In genomic region chr3:16265455-16265786, GRCh38 we compare ENCODE assay signal across 8 cellular contexts. TPM values are rescaled to one million over a fixed set of nuclear protein-coding genes. Genes with fewer than 3 reads are reported as not detected.
DNase-seq lines count a peak whose midpoint lies in the region; ATAC-seq, FAIRE-seq and TF ChIP-seq lines count a peak whose summit lies in the region.

No MANE protein-coding gene starts in this region.

- DNase-seq in Calu3, result no peak
- DNase-seq in RWPE2 (ENCODE audit: low spot score), result no peak
- DNase-seq in pancreas, result no peak
- no peak for DNase-seq in stimulated activated CD4-positive, alpha-beta T cell treated with anti-CD3 and anti-CD28 coated beads, Interleukin-4, amount 100 ng/mL, for 1 hour
- DNase-seq in stimulated activated CD4-positive, alpha-beta T cell treated with anti-CD3 and anti-CD28 coated beads, Interleukin-12 subunit alpha, Interleukin-12 subunit beta, amount 100 ng/mL, for 4 hours, result no peak
- no peak for DNase-seq in GOT3 (lab: John Stamatoyannopoulos, UW)

- H3K9me3 ChIP-seq in RWPE2 (ENCODE audit: severe bottlenecking) (no peaks in the 10 kb centered on the region), esophagus (ENCODE audit: control insufficient read depth in 2 of 2, insufficient read depth in 1 of 2, low read depth in 1 of 2, low read length in 1 of 2) (no peaks in the 10 kb centered on the region), pancreas (no peaks in the 10 kb centered on the region)

- H3K27me3 ChIP-seq in RWPE2 (ENCODE audit: insufficient read depth, poor library complexity, severe bottlenecking) (no peaks in the 10 kb centered on the region), esophagus (ENCODE audit: control insufficient read depth in 1 of 2, insufficient read depth in 2 of 2, low read length in 2 of 2) (no peaks in the 10 kb centered on the region), pancreas (no peaks in the 10 kb centered on the region)

- H3K4me3 Mint-ChIP-seq in Calu3 (ENCODE audit: low read depth, unreplicated experiment), result peak overlapping the region; percentile 76

- H3K4me1 Mint-ChIP-seq in Calu3 (ENCODE audit: low read depth, unreplicated experiment), result peaks cover 16% of the 10 kb centered on the region

- peaks cover 44% of the 10 kb centered on the region for H3K36me3 ChIP-seq in RWPE2 (ENCODE audit: low read depth)
- H3K36me3 ChIP-seq in esophagus (ENCODE audit: control insufficient read depth in 2 of 2, insufficient read depth in 2 of 2, low read length in 1 of 2), result no peaks in the 10 kb centered on the region
- H3K36me3 ChIP-seq in pancreas, result peaks cover 0 to under 1% (median 0%) of the 10 kb centered on the region in 3 donors

- no peaks in the 10 kb centered on the region for H3K27me3 Mint-ChIP-seq in Calu3 (ENCODE audit: unreplicated experiment)

- H3K27ac Mint-ChIP-seq in Calu3 (ENCODE audit: unreplicated experiment), result peak overlapping the region; percentile 71

- peak overlapping the region; percentile 30 for H3K27ac ChIP-seq in RWPE2 (ENCODE audit: poor library complexity, severe bottlenecking)
- H3K27ac ChIP-seq in esophagus (ENCODE audit: low read depth in 2 of 2, low read length in 1 of 2), result peak overlapping the region; percentile 92 to 94
- peak overlapping the region; percentile 94 to 97 (median 96) for H3K27ac ChIP-seq in pancreas

- intact Hi-C loops in Calu3 (cut with micrococcal nuclease; ENCODE audit: unreplicated experiment) (no loop called here), pancreas (cut with DNase I) (no loop called here)

- H3K36me3 Mint-ChIP-seq in Calu3 (ENCODE audit: insufficient read depth, unreplicated experiment), result peaks cover 24% of the 10 kb centered on the region

- H3K4me3 ChIP-seq in RWPE2 (ENCODE audit: severe bottlenecking), result peak overlapping the region; percentile 63
- peak overlapping the region; percentile 76 to 90 for H3K4me3 ChIP-seq in esophagus (ENCODE audit: low read depth in 1 of 2, low read length in 2 of 2)
- H3K4me3 ChIP-seq in pancreas, result peak overlapping the region; percentile 63 to 90 (median 73)

- CTCF ChIA-PET in Calu3 (lab: Charles Lee), result interaction anchor here (0.6 to 1.0 kb wide), 2 partner anchors 18 to 290 kb away, joined by 3 to 4 read pairs; no protein-coding TSS in a partner anchor

- WGBS in esophagus, 2 donors, result 0% methylated on average over 6 of the region's 6 CpGs
- WGBS in pancreas, 2 donors, result 0 to 1% methylated on average over 6 of the region's 6 CpGs

- H3K4me1 ChIP-seq in RWPE2 (ENCODE audit: insufficient read depth, poor library complexity, severe bottlenecking), result peaks cover 10% of the 10 kb centered on the region
- no peaks in the 10 kb centered on the region for H3K4me1 ChIP-seq in esophagus (ENCODE audit: control insufficient read depth in 2 of 2, insufficient read depth in 2 of 2, low read length in 1 of 2)
- H3K4me1 ChIP-seq in pancreas, result peaks cover 5 to 34% (median 9%) of the 10 kb centered on the region in 3 donors

- TF ChIP-seq CTCF in Calu3 (IDR thresholded peaks at IDR 0.05; ENCODE audit: unreplicated experiment), result no peak
- TF ChIP-seq CTCF in RWPE2 (IDR thresholded peaks at IDR 0.05; ENCODE audit: poor library complexity, severe bottlenecking), result no peak
- TF ChIP-seq CTCF in pancreas (IDR thresholded peaks at IDR 0.05), result no peak

- H3K9me3 Mint-ChIP-seq in Calu3 (ENCODE audit: low read depth, unreplicated experiment), result no peaks in the 10 kb centered on the region

- FAIRE-seq in pancreas (lab: Jason Lieb, UNC), result no peak

- BruUV-seq in Calu3 (replicated peaks; lab: Mats Ljungman, UMichigan), result TSS peak; percentile 81

- ATAC-seq in RWPE2 (ENCODE audit: low read depth) (no peak), pancreas (no peak), HG03095 (IDR thresholded peaks at IDR 0.05; ENCODE audit: unreplicated experiment) (no peak)

RNA-seq across cellular contexts. Expression of gene OXNAD1, which starts 0.4 kb away (rescaled TPM):
- 16.3 and 16.8 TPM in 2 replicates for total RNA-seq in Calu3 (2022)
- polyA plus RNA-seq in esophagus, result 1 to 10 TPM; 4.9 to 6.6 TPM
- total RNA-seq in pancreas, result 1 to 10 TPM; 3.7 to 6.7 (median 4.5) TPM
- 1 to 10 TPM; 2.8 to 3.2 TPM for polyA plus RNA-seq in pancreas

RNA-seq across cellular contexts. Expression of gene DPH3, which starts 0.7 kb away (rescaled TPM):
- total RNA-seq in Calu3 (2022) (14.7 and 16.8 TPM in 2 replicates), pancreas (1 to 10 TPM; 4.1 to 8.5 (median 6.8) TPM)
- polyA plus RNA-seq in esophagus (1 to 10 TPM; 5.2 to 7.8 TPM), pancreas (1 to 10 TPM; 4.1 to 8.8 TPM)

Comparison
In these comparisons a context has a peak if more than half of its experiments do, and no peak if none do; other contexts are left out.
1. H3K27ac ChIP-seq: peak in every context shown above with its lines; median percentile 96 in pancreas; 93 in esophagus; 30 in RWPE2.